1 cellular context compared by ENCODE assay signal in the genomic region with DNA sequence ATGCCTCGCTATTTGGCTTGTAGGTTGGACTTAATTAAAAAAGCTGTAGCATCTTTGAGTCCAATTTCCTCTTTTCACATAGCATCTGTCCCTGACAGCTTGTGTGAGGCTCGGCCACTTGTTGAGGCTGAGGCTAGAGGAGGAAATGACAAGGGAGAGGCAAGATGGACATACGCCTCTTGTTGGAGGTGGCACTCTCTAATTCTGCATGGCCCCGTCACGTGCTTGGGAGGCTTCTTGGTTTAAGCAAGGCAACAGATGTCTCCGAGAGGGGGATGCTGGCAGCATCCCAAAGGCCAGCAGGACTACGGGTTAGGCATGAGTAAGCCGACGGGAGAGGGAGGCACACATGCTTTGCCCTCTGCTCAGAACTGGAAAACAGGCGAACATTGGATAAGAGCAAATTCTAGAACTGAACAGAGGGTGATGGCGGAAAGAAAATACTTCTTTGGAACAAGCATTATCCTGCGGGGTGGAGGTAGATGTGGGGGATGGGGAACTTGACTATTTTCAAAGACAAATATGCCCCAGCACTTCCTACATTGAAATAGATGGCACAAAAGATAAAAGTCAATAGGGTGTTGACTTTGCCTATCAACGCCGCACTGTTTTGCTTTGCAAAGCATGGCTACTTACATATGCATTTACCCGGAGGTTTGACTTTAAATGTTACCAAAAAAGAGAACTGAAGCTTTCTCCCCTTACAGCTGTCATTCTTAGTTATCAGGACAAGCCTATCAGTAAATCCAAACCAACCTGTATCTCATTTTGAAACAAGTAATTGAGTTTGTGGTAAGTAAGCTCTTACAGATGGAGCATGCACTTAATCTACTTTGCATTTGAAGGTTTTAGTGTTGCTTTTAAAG.
TF ChIP-seq lines count a peak whose summit lies in the region.

No MANE protein-coding gene starts in this region.

TF ChIP-seq in HepG2, 621 proteins besides CTCF, POLR2A, EP300 and RAD21 (continued from another document and continues in another):
- TF ChIP-seq PHF21A (CRISPR knock-in tag; IDR thresholded peaks at IDR 0.05) (peak; percentile 61; the same call in 1 of the 2 replicates), CEBPG (CRISPR knock-in tag; IDR thresholded peaks at IDR 0.05) (0 out of 2 replicates have a peak, but pooled peaks have one; percentile 15), IRX3 (CRISPR knock-in tag; IDR thresholded peaks at IDR 0.05; ENCODE audit: borderline replicate concordance, low read depth) (no peak), ZNF891 (CRISPR knock-in tag; IDR thresholded peaks at IDR 0.05) (no peak), ZNF589 (CRISPR knock-in tag; conservative IDR thresholded peaks at IDR 0.05) (no peak), ZNF777 (CRISPR knock-in tag; IDR thresholded peaks at IDR 0.05) (no peak), REPIN1 (CRISPR knock-in tag; IDR thresholded peaks at IDR 0.05; ENCODE audit: borderline replicate concordance, low read depth) (no peak), NCOA5 (CRISPR knock-in tag; IDR thresholded peaks at IDR 0.05) (no peak), HIVEP1 (CRISPR knock-in tag; IDR thresholded peaks at IDR 0.05) (no peak), MED1 (CRISPR knock-in tag; IDR thresholded peaks at IDR 0.05) (peak; percentile 54), FLYWCH1 (CRISPR knock-in tag; IDR thresholded peaks at IDR 0.05) (no peak), NAIF1 (CRISPR knock-in tag; IDR thresholded peaks at IDR 0.05; ENCODE audit: borderline replicate concordance) (no peak), SMAD3 (CRISPR knock-in tag; IDR thresholded peaks at IDR 0.05) (0 out of 2 replicates have a peak, but pooled peaks have one; percentile 23), ZFP37 (CRISPR knock-in tag; IDR thresholded peaks at IDR 0.05; ENCODE audit: borderline replicate concordance) (no peak), ZNF788 (CRISPR knock-in tag; IDR thresholded peaks at IDR 0.05; ENCODE audit: borderline replicate concordance) (peak; percentile 54; the same call in 1 of the 2 replicates), SOX6 (IDR thresholded peaks at IDR 0.05) (no peak), SOX6 (CRISPR knock-in tag; IDR thresholded peaks at IDR 0.05) (peak; percentile 51), ZNF317 (CRISPR knock-in tag; IDR thresholded peaks at IDR 0.05) (no peak), SOX13 (IDR thresholded peaks at IDR 0.05) (no peak), SOX13 (CRISPR knock-in tag; conservative IDR thresholded peaks at IDR 0.05 in 1 of 2, IDR thresholded peaks at IDR 0.05 in 1 of 2) (peak in 1 of 2 experiments; percentile 66; a peak in 2 of 4 replicates), TCF7L2 (IDR thresholded peaks at IDR 0.05; ENCODE audit: low read depth, low read length) (no peak)
- TF ChIP-seq, protein P1, sequence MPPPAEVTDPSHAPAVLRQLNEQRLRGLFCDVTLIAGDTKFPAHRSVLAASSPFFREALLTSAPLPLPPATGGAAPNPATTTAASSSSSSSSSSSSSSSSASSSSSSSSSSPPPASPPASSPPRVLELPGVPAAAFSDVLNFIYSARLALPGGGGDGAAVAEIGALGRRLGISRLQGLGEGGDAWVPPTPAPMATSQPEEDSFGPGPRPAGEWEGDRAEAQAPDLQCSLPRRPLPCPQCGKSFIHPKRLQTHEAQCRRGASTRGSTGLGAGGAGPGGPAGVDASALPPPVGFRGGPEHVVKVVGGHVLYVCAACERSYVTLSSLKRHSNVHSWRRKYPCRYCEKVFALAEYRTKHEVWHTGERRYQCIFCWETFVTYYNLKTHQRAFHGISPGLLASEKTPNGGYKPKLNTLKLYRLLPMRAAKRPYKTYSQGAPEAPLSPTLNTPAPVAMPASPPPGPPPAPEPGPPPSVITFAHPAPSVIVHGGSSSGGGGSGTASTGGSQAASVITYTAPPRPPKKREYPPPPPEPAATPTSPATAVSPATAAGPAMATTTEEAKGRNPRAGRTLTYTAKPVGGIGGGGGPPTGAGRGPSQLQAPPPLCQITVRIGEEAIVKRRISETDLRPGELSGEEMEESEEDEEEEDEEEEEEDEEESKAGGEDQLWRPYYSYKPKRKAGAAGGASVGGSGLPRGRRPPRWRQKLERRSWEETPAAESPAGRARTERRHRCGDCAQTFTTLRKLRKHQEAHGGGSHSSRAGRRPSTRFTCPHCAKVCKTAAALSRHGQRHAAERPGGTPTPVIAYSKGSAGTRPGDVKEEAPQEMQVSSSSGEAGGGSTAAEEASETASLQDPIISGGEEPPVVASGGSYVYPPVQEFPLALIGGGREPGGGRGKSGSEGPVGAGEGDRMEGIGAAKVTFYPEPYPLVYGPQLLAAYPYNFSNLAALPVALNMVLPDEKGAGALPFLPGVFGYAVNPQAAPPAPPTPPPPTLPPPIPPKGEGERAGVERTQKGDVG (CRISPR knock-in tag; IDR thresholded peaks at IDR 0.05; ENCODE audit: borderline replicate concordance): peak; percentile 81; the same call in 1 of the 2 replicates
- TF ChIP-seq, protein P2, sequence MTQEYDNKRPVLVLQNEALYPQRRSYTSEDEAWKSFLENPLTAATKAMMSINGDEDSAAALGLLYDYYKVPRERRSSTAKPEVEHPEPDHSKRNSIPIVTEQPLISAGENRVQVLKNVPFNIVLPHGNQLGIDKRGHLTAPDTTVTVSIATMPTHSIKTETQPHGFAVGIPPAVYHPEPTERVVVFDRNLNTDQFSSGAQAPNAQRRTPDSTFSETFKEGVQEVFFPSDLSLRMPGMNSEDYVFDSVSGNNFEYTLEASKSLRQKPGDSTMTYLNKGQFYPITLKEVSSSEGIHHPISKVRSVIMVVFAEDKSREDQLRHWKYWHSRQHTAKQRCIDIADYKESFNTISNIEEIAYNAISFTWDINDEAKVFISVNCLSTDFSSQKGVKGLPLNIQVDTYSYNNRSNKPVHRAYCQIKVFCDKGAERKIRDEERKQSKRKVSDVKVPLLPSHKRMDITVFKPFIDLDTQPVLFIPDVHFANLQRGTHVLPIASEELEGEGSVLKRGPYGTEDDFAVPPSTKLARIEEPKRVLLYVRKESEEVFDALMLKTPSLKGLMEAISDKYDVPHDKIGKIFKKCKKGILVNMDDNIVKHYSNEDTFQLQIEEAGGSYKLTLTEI (CRISPR knock-in tag; conservative IDR thresholded peaks at IDR 0.05): no peak
- TF ChIP-seq, protein P3, sequence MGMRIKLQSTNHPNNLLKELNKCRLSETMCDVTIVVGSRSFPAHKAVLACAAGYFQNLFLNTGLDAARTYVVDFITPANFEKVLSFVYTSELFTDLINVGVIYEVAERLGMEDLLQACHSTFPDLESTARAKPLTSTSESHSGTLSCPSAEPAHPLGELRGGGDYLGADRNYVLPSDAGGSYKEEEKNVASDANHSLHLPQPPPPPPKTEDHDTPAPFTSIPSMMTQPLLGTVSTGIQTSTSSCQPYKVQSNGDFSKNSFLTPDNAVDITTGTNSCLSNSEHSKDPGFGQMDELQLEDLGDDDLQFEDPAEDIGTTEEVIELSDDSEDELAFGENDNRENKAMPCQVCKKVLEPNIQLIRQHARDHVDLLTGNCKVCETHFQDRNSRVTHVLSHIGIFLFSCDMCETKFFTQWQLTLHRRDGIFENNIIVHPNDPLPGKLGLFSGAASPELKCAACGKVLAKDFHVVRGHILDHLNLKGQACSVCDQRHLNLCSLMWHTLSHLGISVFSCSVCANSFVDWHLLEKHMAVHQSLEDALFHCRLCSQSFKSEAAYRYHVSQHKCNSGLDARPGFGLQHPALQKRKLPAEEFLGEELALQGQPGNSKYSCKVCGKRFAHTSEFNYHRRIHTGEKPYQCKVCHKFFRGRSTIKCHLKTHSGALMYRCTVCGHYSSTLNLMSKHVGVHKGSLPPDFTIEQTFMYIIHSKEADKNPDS (CRISPR knock-in tag; IDR thresholded peaks at IDR 0.05): peak; percentile 67; the same call in 1 of the 2 replicates
- TF ChIP-seq, protein P4, sequence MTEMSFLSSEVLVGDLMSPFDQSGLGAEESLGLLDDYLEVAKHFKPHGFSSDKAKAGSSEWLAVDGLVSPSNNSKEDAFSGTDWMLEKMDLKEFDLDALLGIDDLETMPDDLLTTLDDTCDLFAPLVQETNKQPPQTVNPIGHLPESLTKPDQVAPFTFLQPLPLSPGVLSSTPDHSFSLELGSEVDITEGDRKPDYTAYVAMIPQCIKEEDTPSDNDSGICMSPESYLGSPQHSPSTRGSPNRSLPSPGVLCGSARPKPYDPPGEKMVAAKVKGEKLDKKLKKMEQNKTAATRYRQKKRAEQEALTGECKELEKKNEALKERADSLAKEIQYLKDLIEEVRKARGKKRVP (CRISPR knock-in tag; IDR thresholded peaks at IDR 0.05): no peak
- TF ChIP-seq, protein P5, sequence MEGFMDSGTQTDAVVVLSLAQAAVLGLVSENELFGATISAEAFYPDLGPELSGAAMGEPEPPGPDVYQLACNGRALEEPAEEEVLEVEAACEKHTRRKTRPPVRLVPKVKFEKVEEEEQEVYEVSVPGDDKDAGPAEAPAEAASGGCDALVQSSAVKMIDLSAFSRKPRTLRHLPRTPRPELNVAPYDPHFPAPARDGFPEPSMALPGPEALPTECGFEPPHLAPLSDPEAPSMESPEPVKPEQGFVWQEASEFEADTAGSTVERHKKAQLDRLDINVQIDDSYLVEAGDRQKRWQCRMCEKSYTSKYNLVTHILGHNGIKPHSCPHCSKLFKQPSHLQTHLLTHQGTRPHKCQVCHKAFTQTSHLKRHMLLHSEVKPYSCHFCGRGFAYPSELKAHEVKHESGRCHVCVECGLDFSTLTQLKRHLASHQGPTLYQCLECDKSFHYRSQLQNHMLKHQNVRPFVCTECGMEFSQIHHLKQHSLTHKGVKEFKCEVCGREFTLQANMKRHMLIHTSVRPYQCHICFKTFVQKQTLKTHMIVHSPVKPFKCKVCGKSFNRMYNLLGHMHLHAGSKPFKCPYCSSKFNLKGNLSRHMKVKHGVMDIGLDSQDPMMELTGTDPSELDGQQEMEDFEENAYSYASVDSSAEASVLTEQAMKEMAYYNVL (CRISPR knock-in tag; IDR thresholded peaks at IDR 0.05; ENCODE audit: borderline replicate concordance): no peak
- TF ChIP-seq, protein P6, sequence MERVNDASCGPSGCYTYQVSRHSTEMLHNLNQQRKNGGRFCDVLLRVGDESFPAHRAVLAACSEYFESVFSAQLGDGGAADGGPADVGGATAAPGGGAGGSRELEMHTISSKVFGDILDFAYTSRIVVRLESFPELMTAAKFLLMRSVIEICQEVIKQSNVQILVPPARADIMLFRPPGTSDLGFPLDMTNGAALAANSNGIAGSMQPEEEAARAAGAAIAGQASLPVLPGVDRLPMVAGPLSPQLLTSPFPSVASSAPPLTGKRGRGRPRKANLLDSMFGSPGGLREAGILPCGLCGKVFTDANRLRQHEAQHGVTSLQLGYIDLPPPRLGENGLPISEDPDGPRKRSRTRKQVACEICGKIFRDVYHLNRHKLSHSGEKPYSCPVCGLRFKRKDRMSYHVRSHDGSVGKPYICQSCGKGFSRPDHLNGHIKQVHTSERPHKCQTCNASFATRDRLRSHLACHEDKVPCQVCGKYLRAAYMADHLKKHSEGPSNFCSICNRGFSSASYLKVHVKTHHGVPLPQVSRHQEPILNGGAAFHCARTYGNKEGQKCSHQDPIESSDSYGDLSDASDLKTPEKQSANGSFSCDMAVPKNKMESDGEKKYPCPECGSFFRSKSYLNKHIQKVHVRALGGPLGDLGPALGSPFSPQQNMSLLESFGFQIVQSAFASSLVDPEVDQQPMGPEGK (CRISPR knock-in tag; IDR thresholded peaks at IDR 0.05): peak; percentile 34; the same call in 1 of the 2 replicates
- TF ChIP-seq, protein P7, sequence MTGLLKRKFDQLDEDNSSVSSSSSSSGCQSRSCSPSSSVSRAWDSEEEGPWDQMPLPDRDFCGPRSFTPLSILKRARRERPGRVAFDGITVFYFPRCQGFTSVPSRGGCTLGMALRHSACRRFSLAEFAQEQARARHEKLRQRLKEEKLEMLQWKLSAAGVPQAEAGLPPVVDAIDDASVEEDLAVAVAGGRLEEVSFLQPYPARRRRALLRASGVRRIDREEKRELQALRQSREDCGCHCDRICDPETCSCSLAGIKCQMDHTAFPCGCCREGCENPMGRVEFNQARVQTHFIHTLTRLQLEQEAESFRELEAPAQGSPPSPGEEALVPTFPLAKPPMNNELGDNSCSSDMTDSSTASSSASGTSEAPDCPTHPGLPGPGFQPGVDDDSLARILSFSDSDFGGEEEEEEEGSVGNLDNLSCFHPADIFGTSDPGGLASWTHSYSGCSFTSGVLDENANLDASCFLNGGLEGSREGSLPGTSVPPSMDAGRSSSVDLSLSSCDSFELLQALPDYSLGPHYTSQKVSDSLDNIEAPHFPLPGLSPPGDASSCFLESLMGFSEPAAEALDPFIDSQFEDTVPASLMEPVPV (CRISPR knock-in tag; IDR thresholded peaks at IDR 0.05): no peak
- TF ChIP-seq, protein P8, sequence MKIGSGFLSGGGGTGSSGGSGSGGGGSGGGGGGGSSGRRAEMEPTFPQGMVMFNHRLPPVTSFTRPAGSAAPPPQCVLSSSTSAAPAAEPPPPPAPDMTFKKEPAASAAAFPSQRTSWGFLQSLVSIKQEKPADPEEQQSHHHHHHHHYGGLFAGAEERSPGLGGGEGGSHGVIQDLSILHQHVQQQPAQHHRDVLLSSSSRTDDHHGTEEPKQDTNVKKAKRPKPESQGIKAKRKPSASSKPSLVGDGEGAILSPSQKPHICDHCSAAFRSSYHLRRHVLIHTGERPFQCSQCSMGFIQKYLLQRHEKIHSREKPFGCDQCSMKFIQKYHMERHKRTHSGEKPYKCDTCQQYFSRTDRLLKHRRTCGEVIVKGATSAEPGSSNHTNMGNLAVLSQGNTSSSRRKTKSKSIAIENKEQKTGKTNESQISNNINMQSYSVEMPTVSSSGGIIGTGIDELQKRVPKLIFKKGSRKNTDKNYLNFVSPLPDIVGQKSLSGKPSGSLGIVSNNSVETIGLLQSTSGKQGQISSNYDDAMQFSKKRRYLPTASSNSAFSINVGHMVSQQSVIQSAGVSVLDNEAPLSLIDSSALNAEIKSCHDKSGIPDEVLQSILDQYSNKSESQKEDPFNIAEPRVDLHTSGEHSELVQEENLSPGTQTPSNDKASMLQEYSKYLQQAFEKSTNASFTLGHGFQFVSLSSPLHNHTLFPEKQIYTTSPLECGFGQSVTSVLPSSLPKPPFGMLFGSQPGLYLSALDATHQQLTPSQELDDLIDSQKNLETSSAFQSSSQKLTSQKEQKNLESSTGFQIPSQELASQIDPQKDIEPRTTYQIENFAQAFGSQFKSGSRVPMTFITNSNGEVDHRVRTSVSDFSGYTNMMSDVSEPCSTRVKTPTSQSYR (CRISPR knock-in tag; IDR thresholded peaks at IDR 0.05; ENCODE audit: borderline replicate concordance): peak; percentile 88
- TF ChIP-seq, protein P9, sequence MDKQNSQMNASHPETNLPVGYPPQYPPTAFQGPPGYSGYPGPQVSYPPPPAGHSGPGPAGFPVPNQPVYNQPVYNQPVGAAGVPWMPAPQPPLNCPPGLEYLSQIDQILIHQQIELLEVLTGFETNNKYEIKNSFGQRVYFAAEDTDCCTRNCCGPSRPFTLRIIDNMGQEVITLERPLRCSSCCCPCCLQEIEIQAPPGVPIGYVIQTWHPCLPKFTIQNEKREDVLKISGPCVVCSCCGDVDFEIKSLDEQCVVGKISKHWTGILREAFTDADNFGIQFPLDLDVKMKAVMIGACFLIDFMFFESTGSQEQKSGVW (CRISPR knock-in tag; IDR thresholded peaks at IDR 0.05; ENCODE audit: borderline replicate concordance): no peak
